12 cellular contexts compared by ENCODE assay signal in the genomic region with DNA sequence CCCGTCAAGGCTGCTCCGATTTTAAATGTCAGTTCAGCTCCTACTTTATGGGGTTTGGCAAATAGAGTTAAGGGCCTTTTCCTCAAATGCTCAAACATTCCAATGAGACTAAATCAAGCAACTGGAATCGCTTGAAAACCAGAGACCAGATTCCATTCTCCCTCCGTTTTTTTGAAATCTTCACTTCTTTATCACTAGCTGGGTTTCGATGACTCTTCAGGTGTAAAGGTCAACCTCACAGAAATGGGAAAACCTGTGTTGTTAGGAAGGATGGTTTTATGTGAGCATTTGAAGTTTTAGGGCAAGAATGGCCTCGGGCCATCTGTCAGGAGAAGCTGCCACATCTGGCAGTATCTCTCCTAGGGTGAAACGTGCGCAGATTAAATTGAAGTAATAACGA. TPM values are rescaled to one million over a fixed set of nuclear protein-coding genes. Genes with fewer than 3 reads are reported as not detected.
DNase-seq lines count a peak whose midpoint lies in the region; ATAC-seq lines count a peak whose summit lies in the region.
"Had no signal": no experiment of that assay in that cellular context is flagged by ENCODE, and none has a peak within 500 bp of the region (broad histone marks: within the 10 kb centered on the region; RNA-seq: fewer than 3 reads in every experiment).

No MANE protein-coding gene starts in this region.

- no peak overlapping the region for H3K27ac Mint-ChIP-seq in activated CD8-positive, alpha-beta memory T cell treated with anti-CD3 and anti-CD28 coated beads, Interleukin-2, amount 10 ng/mL, durations not matched to agents 7 days and 5 days
- peak overlapping the region; percentile 16 for H3K27ac Mint-ChIP-seq in activated CD4-positive, alpha-beta memory T cell treated with anti-CD3 and anti-CD28 coated beads, Interleukin-2, amount 10 ng/mL, durations not matched to agents 7 days and 5 days
- peak overlapping the region; percentile 95 for H3K27ac Mint-ChIP-seq in stimulated activated effector memory CD8-positive, alpha-beta T cell treated with anti-CD3 and anti-CD28 coated beads, Interleukin-12 subunit alpha, Interleukin-12 subunit beta, amount 100 ng/mL, for 72 hours

- peaks cover 11% of the 10 kb centered on the region for H3K36me3 Mint-ChIP-seq in activated CD8-positive, alpha-beta memory T cell treated with anti-CD3 and anti-CD28 coated beads, Interleukin-2, amount 10 ng/mL, durations not matched to agents 7 days and 5 days
- peaks cover 4% of the 10 kb centered on the region for H3K36me3 Mint-ChIP-seq in activated CD4-positive, alpha-beta memory T cell treated with anti-CD3 and anti-CD28 coated beads, Interleukin-2, amount 10 ng/mL, durations not matched to agents 7 days and 5 days (ENCODE audit: low read depth)
- peaks cover 18% of the 10 kb centered on the region for H3K36me3 Mint-ChIP-seq in stimulated activated effector memory CD8-positive, alpha-beta T cell treated with anti-CD3 and anti-CD28 coated beads, Interleukin-12 subunit alpha, Interleukin-12 subunit beta, amount 100 ng/mL, for 72 hours

- H3K27me3 Mint-ChIP-seq in activated CD8-positive, alpha-beta memory T cell treated with anti-CD3 and anti-CD28 coated beads, Interleukin-2, amount 10 ng/mL, durations not matched to agents 7 days and 5 days: peaks cover 72% of the 10 kb centered on the region
- H3K27me3 Mint-ChIP-seq in activated CD4-positive, alpha-beta memory T cell treated with anti-CD3 and anti-CD28 coated beads, Interleukin-2, amount 10 ng/mL, durations not matched to agents 7 days and 5 days: peaks cover 53% of the 10 kb centered on the region

- no peak for DNase-seq in activated CD8-positive, alpha-beta memory T cell treated with anti-CD3 and anti-CD28 coated beads, Interleukin-2, amount 10 ng/mL, durations not matched to agents 7 days and 5 days
- no peak for DNase-seq in activated CD8-positive, alpha-beta memory T cell treated with anti-CD3 and anti-CD28 coated beads, Interleukin-2, amount 50 U/mL, for 4 hours
- no peak for DNase-seq in activated CD4-positive, alpha-beta memory T cell treated with anti-CD3 and anti-CD28 coated beads, Interleukin-2, amount 10 ng/mL, durations not matched to agents 7 days and 5 days
- peak; percentile 22 for DNase-seq in left kidney (ENCODE audit: low read depth, low spot score)
- DNase-seq in stimulated activated effector memory CD8-positive, alpha-beta T cell treated with anti-CD3 and anti-CD28 coated beads, Interleukin-12 subunit alpha, Interleukin-12 subunit beta, amount 100 ng/mL, for 72 hours (ENCODE audit: low spot score in 2 of 2): no peak
- no peak for DNase-seq in NCI-H510A treated with DMSO at 0.1 percent for 48 hours (lab: John Stamatoyannopoulos, UW)
- DNase-seq in NCI-H524 treated with DMSO at 0.1 percent for 48 hours (lab: John Stamatoyannopoulos, UW): no peak
- DNase-seq: ACHN, SHP77 had no signal

- POLR2A ChIA-PET in activated CD4-positive, alpha-beta memory T cell treated with anti-CD3 and anti-CD28 coated beads, Interleukin-2, amount 10 ng/mL, durations not matched to agents 7 days and 5 days (lab: Charles Lee): interaction anchor here (1.3 kb wide), 1 partner anchor 19 kb away, joined by 3 read pairs; no protein-coding TSS in a partner anchor

- no peaks in the 10 kb centered on the region for H3K9me3 Mint-ChIP-seq in activated CD8-positive, alpha-beta memory T cell treated with anti-CD3 and anti-CD28 coated beads, Interleukin-2, amount 10 ng/mL, durations not matched to agents 7 days and 5 days (ENCODE audit: low read depth)
- no peaks in the 10 kb centered on the region for H3K9me3 Mint-ChIP-seq in activated CD4-positive, alpha-beta memory T cell treated with anti-CD3 and anti-CD28 coated beads, Interleukin-2, amount 10 ng/mL, durations not matched to agents 7 days and 5 days
- H3K9me3 Mint-ChIP-seq in stimulated activated effector memory CD8-positive, alpha-beta T cell treated with anti-CD3 and anti-CD28 coated beads, Interleukin-12 subunit alpha, Interleukin-12 subunit beta, amount 100 ng/mL, for 72 hours: no peaks in the 10 kb centered on the region

- ATAC-seq in activated CD8-positive, alpha-beta memory T cell treated with anti-CD3 and anti-CD28 coated beads, Interleukin-2, amount 10 ng/mL, durations not matched to agents 7 days and 5 days: no peak
- ATAC-seq in stimulated activated effector memory CD8-positive, alpha-beta T cell treated with anti-CD3 and anti-CD28 coated beads, Interleukin-12 subunit alpha, Interleukin-12 subunit beta, amount 100 ng/mL, for 72 hours: no peak
- ATAC-seq in HG02981 (IDR thresholded peaks at IDR 0.05; ENCODE audit: unreplicated experiment): no peak

- CTCF ChIA-PET in activated CD8-positive, alpha-beta memory T cell treated with anti-CD3 and anti-CD28 coated beads, Interleukin-2, amount 10 ng/mL, durations not matched to agents 7 days and 5 days (lab: Charles Lee): no interaction called here
- CTCF ChIA-PET in activated CD4-positive, alpha-beta memory T cell treated with anti-CD3 and anti-CD28 coated beads, Interleukin-2, amount 10 ng/mL, durations not matched to agents 7 days and 5 days (lab: Charles Lee): no interaction called here

- H3K4me1 Mint-ChIP-seq in activated CD8-positive, alpha-beta memory T cell treated with anti-CD3 and anti-CD28 coated beads, Interleukin-2, amount 10 ng/mL, durations not matched to agents 7 days and 5 days: peaks cover 26% of the 10 kb centered on the region
- H3K4me1 Mint-ChIP-seq in activated CD4-positive, alpha-beta memory T cell treated with anti-CD3 and anti-CD28 coated beads, Interleukin-2, amount 10 ng/mL, durations not matched to agents 7 days and 5 days: peaks cover 29% of the 10 kb centered on the region
- peaks cover 25% of the 10 kb centered on the region for H3K4me1 Mint-ChIP-seq in stimulated activated effector memory CD8-positive, alpha-beta T cell treated with anti-CD3 and anti-CD28 coated beads, Interleukin-12 subunit alpha, Interleukin-12 subunit beta, amount 100 ng/mL, for 72 hours

- peak overlapping the region; percentile 69 for H3K4me3 Mint-ChIP-seq in activated CD8-positive, alpha-beta memory T cell treated with anti-CD3 and anti-CD28 coated beads, Interleukin-2, amount 10 ng/mL, durations not matched to agents 7 days and 5 days
- H3K4me3 Mint-ChIP-seq in activated CD4-positive, alpha-beta memory T cell treated with anti-CD3 and anti-CD28 coated beads, Interleukin-2, amount 10 ng/mL, durations not matched to agents 7 days and 5 days: peak overlapping the region; percentile 54
- peak overlapping the region; percentile 80 for H3K4me3 Mint-ChIP-seq in stimulated activated effector memory CD8-positive, alpha-beta T cell treated with anti-CD3 and anti-CD28 coated beads, Interleukin-12 subunit alpha, Interleukin-12 subunit beta, amount 100 ng/mL, for 72 hours

RNA-seq across cellular contexts. Expression of a gene that starts 24.9 kb away (rescaled TPM):
- total RNA-seq in activated CD8-positive, alpha-beta memory T cell treated with anti-CD3 and anti-CD28 coated beads, Interleukin-2, amount 10 ng/mL, durations not matched to agents 7 days and 5 days: not detected
- total RNA-seq in activated CD4-positive, alpha-beta memory T cell treated with anti-CD3 and anti-CD28 coated beads, Interleukin-2, amount 10 ng/mL, durations not matched to agents 7 days and 5 days: not detected
- total RNA-seq: H7, urinary bladder had no signal

RNA-seq across cellular contexts. Expression of a gene that starts 58.7 kb away (rescaled TPM):
- total RNA-seq in activated CD8-positive, alpha-beta memory T cell treated with anti-CD3 and anti-CD28 coated beads, Interleukin-2, amount 10 ng/mL, durations not matched to agents 7 days and 5 days: not detected
- total RNA-seq in activated CD4-positive, alpha-beta memory T cell treated with anti-CD3 and anti-CD28 coated beads, Interleukin-2, amount 10 ng/mL, durations not matched to agents 7 days and 5 days: not detected
- total RNA-seq: urinary bladder had no signal
